11 cellular contexts compared by ENCODE assay signal in genomic region chr2:10286216-10287037, GRCh38. TPM values are rescaled to one million over a fixed set of nuclear protein-coding genes. Genes with fewer than 3 reads are reported as not detected.
DNase-seq lines count a peak whose midpoint lies in the region; ATAC-seq and TF ChIP-seq lines count a peak whose summit lies in the region.
"Had no signal": no experiment of that assay in that cellular context is flagged by ENCODE, and none has a peak within 500 bp of the region (broad histone marks: within the 10 kb centered on the region; RNA-seq: fewer than 3 reads in every experiment).

No MANE protein-coding gene starts in this region.

- H3K4me1 Mint-ChIP-seq in Calu3 (ENCODE audit: low read depth, unreplicated experiment) = peaks cover 65% of the 10 kb centered on the region

- ATAC-seq in Panc1 = peak; percentile 27
- peak; percentile 66 for ATAC-seq in left ventricle myocardium superior
- ATAC-seq in omental fat pad (ENCODE audit: low FRiP score) = no peak

- in situ Hi-C loops in G401 (cut with HindIII; ENCODE audit: low sequenced_read_pairs) = loop anchor here (5.0 kb wide), 1 partner anchor 39 kb away; no protein-coding TSS in a partner anchor
- in situ Hi-C loops in Panc1 (cut with HindIII; ENCODE audit: low pct_unique_long_range_greater_than_20kb, low sequenced_read_pairs) = no loop called here

- H3K9me3 ChIP-seq in Panc1 (ENCODE audit: control insufficient read depth, insufficient read depth, low read depth, low read length) (no peaks in the 10 kb centered on the region), skeletal muscle tissue (ENCODE audit: control insufficient read depth in 3 of 3, low read length in 3 of 3) (no peaks in the 10 kb centered on the region)

- H3K36me3 ChIP-seq in Panc1 (ENCODE audit: control insufficient read depth, insufficient read depth, low read length) (no peaks in the 10 kb centered on the region), skeletal muscle tissue (ENCODE audit: control insufficient read depth in 3 of 3, insufficient read depth in 3 of 3, low read length in 3 of 3) (no peaks in the 10 kb centered on the region)

- peaks cover 3% of the 10 kb centered on the region for H3K9me3 Mint-ChIP-seq in Calu3 (ENCODE audit: low read depth, unreplicated experiment)
- H3K9me3 Mint-ChIP-seq: naive B cell had no signal

- H3K27me3 ChIP-seq in Panc1 (ENCODE audit: control insufficient read depth, insufficient read depth, low read length) = no peaks in the 10 kb centered on the region
- H3K27me3 ChIP-seq in skeletal muscle tissue (ENCODE audit: control insufficient read depth in 3 of 3, insufficient read depth in 3 of 3, low read length in 3 of 3) = no peaks in the 10 kb centered on the region

- peaks cover 19% of the 10 kb centered on the region for H3K36me3 Mint-ChIP-seq in Calu3 (ENCODE audit: insufficient read depth, unreplicated experiment)
- H3K36me3 Mint-ChIP-seq: naive B cell had no signal

- H3K4me3 ChIP-seq in Panc1 (ENCODE audit: low read depth in 2 of 2, low read length in 2 of 2) (peak overlapping the region in 1 of 2 experiments; percentile 35; a peak in 2 of 4 replicates), skeletal muscle tissue (ENCODE audit: low read length in 3 of 3) (no peak overlapping the region)

- no peak for TF ChIP-seq CTCF in Panc1 (IDR thresholded peaks at IDR 0.05)
- no peak for TF ChIP-seq CTCF in omental fat pad (IDR thresholded peaks at IDR 0.05)
- TF ChIP-seq CTCF in Calu3 (IDR thresholded peaks at IDR 0.05; ENCODE audit: unreplicated experiment) = no peak

- H3K4me1 ChIP-seq in Panc1 (ENCODE audit: control insufficient read depth, insufficient read depth, low read length) (peaks cover 67% of the 10 kb centered on the region), skeletal muscle tissue (ENCODE audit: control insufficient read depth in 3 of 3, insufficient read depth in 3 of 3, low read length in 3 of 3) (peaks cover 12 to 21% (median 16%) of the 10 kb centered on the region in 3 donors)

- no peaks in the 10 kb centered on the region for H3K27me3 Mint-ChIP-seq in Calu3 (ENCODE audit: unreplicated experiment)

- no peak overlapping the region for H3K9ac ChIP-seq in skeletal muscle tissue (ENCODE audit: low read depth in 1 of 3, low read length in 3 of 3)

- CTCF ChIA-PET in Panc1 (lab: Charles Lee) (interaction anchor here (0.6 to 1.5 kb wide), 3 partner anchors 16 to 1360 kb away, joined by 3 to 8 read pairs (median 4); partner anchors contain the start of gene HPCAL1), Calu3 (lab: Charles Lee) (interaction anchor here (0.9 to 1.7 kb wide), 6 partner anchors 12 to 122 kb away, joined by 3 to 6 read pairs (median 4); partner anchors contain the start of gene HPCAL1)

- H3K27ac Mint-ChIP-seq in Calu3 (ENCODE audit: unreplicated experiment) = no peak overlapping the region

- DNase-seq in G401 (ENCODE audit: low spot score) = peak; percentile 48
- no peak for DNase-seq in Panc1 (ENCODE audit: low read depth, low spot score)
- peak; percentile 77 for DNase-seq in left ventricle myocardium superior
- no peak for DNase-seq in NCI-H526 (lab: John Stamatoyannopoulos, UW)
- DNase-seq in omental fat pad (ENCODE audit: low spot score) = no peak
- DNase-seq in Calu3 = no peak
- no peak for DNase-seq in activated naive CD4-positive, alpha-beta T cell treated with Interleukin-2 at 50 U/mL for 16 hours
- DNase-seq: activated CD4-positive, alpha-beta T cell treated with anti-CD3 and anti-CD28 coated beads, Interleukin-2, amount 50 U/mL, for 4 hours; naive B cell; stimulated activated CD4-positive, alpha-beta T cell treated with anti-CD3 and anti-CD28 coated beads, Interleukin-4, amount 100 ng/mL, for 4 hours had no signal

- POLR2A ChIA-PET in Panc1 (lab: Charles Lee) = interaction anchor here (0.6 kb wide), 1 partner anchor 146 kb away, joined by 4 read pairs; no protein-coding TSS in a partner anchor

- BruUV-seq in Panc1 (replicated peaks; lab: Mats Ljungman, UMichigan) (no TSS peak), Calu3 (replicated peaks; lab: Mats Ljungman, UMichigan) (no TSS peak)

- H3K27ac ChIP-seq in Panc1 (ENCODE audit: low read length) (peak overlapping the region; percentile 82), skeletal muscle tissue (ENCODE audit: low read depth, low read length) (peak overlapping the region; percentile 36)

- H3K4me3 Mint-ChIP-seq in Calu3 (ENCODE audit: low read depth, unreplicated experiment) = no peak overlapping the region
- H3K4me3 Mint-ChIP-seq: naive B cell had no signal

- intact Hi-C loops in Panc1 (cut with micrococcal nuclease; ENCODE audit: unreplicated experiment) = no loop called here
- intact Hi-C loops in left ventricle myocardium superior (cut with micrococcal nuclease) = no loop called here
- intact Hi-C loops in Calu3 (cut with micrococcal nuclease; ENCODE audit: unreplicated experiment) = no loop called here

RNA-seq across cellular contexts. Expression of gene HPCAL1, which starts 16.3 kb away (rescaled TPM):
- 12.7 and 34.8 TPM in 2 replicates for total RNA-seq in G401 (2014; rRNA removed; shearing (Covaris generic))
- 234 TPM for total RNA-seq in Panc1 (2021; ENCODE audit: unreplicated experiment)
- 556 TPM for polyA plus RNA-seq in Panc1 (2012; ENCODE audit: insufficient read length)
- 40.5 TPM for total RNA-seq in left ventricle myocardium superior
- total RNA-seq in skeletal muscle tissue = 15.1 TPM
- total RNA-seq in omental fat pad = 10 to 100 TPM; 51.8 to 75.8 (median 67.8) TPM
- 34.0 and 35.1 TPM in 2 replicates for total RNA-seq in Calu3 (2022)

Comparison
In these comparisons a context has a peak if more than half of its experiments do, and no peak if none do; other contexts are left out.
1. DNase-seq: peak in G401 (single experiment) and left ventricle myocardium superior (single experiment); none in Panc1 (single experiment), NCI-H526 (0 of 2), omental fat pad (single experiment), Calu3 (single experiment) and activated naive CD4-positive, alpha-beta T cell treated with Interleukin-2 at 50 U/mL for 16 hours (single experiment).